ENCODE assay signal across 12 cellular contexts in genomic region chr7:43750016-43750887, GRCh38. TPM values are rescaled to one million over a fixed set of nuclear protein-coding genes. Genes with fewer than 3 reads are reported as not detected.
DNase-seq lines count a peak whose midpoint lies in the region; ATAC-seq, FAIRE-seq and TF ChIP-seq lines count a peak whose summit lies in the region.
"Had no signal": no experiment of that assay in that cellular context is flagged by ENCODE, and none has a peak within 500 bp of the region (broad histone marks: within the 10 kb centered on the region; RNA-seq: fewer than 3 reads in every experiment).

No MANE protein-coding gene starts in this region.

- H3K4me1 ChIP-seq in SK-N-SH (ENCODE audit: control insufficient read depth in 1 of 2, insufficient read depth in 2 of 2, low read depth in 1 of 2, low read length in 1 of 2) (peaks cover 0 to 3% of the 10 kb centered on the region in 2 experiments; a peak in 1 of 4 replicates), GM12878 (ENCODE audit: control insufficient read depth, insufficient read depth, low read length) (peaks cover 18% of the 10 kb centered on the region)
- H3K4me1 ChIP-seq in effector memory CD4-positive, alpha-beta T cell (ENCODE audit: control insufficient read depth, insufficient read depth, low read length, poor library complexity, severe bottlenecking): no peaks in the 10 kb centered on the region
- H3K4me1 ChIP-seq: tibial nerve had no signal

- no peak for TF ChIP-seq EP300 in SK-N-SH (IDR thresholded peaks at IDR 0.05; ENCODE audit: borderline replicate concordance in 1 of 2, low read depth in 1 of 2, low read length in 1 of 2)
- TF ChIP-seq EP300 in GM12878 (IDR thresholded peaks at IDR 0.05; ENCODE audit: borderline replicate concordance in 1 of 2, control insufficient read depth in 1 of 2, low read depth in 2 of 2, low read length in 2 of 2): no peak

- no peak for DNase-seq in SK-N-SH
- peak; percentile 51 for DNase-seq in MG63
- DNase-seq in GM12878 (ENCODE audit: low read depth, low spot score): no peak
- peak; percentile 44 for DNase-seq in skeletal muscle cell (ENCODE audit: low read depth)
- DNase-seq in activated naive CD4-positive, alpha-beta T cell treated with anti-CD3 and anti-CD28 coated beads, Interleukin-2, amount 10 ng/mL, durations not matched to agents 7 days and 5 days: no peak
- DNase-seq in globus pallidus (ENCODE audit: low spot score): no peak
- DNase-seq in effector memory CD4-positive, alpha-beta T cell: no peak
- DNase-seq: activated CD4-positive, alpha-beta T cell treated with anti-CD3 and anti-CD28 coated beads for 1 hour; naive thymus-derived CD8-positive, alpha-beta T cell had no signal

- no peak overlapping the region for H2AFZ ChIP-seq in SK-N-SH (ENCODE audit: low read depth)
- H2AFZ ChIP-seq in GM12878 (ENCODE audit: control insufficient read depth, low read depth, low read length): no peak overlapping the region; the same call in 1 of the 2 replicates

- peaks cover 33% of the 10 kb centered on the region for H3K27me3 Mint-ChIP-seq in activated naive CD4-positive, alpha-beta T cell treated with anti-CD3 and anti-CD28 coated beads, Interleukin-2, amount 10 ng/mL, durations not matched to agents 7 days and 5 days

- TF ChIP-seq RAD21 in SK-N-SH (IDR thresholded peaks at IDR 0.05; ENCODE audit: low read length) (no peak), GM12878 (IDR thresholded peaks at IDR 0.05; ENCODE audit: insufficient read depth, low read depth, low read length) (no peak)

- CTCF ChIA-PET in SK-N-SH (lab: Yijun Ruan, JAX) (interaction anchor here (0.6 to 1.4 kb wide), 3 partner anchors 11 to 168 kb away, joined by 3 to 4 read pairs (median 3); partner anchors contain the start of gene STK17A), GM12878 (lab: Yijun Ruan, JAX) (interaction anchor here (0.8 to 2.1 kb wide), 6 partner anchors 11 to 168 kb away, joined by 3 to 8 read pairs (median 4); partner anchors contain the start of gene STK17A)
- CTCF ChIA-PET in activated naive CD4-positive, alpha-beta T cell treated with anti-CD3 and anti-CD28 coated beads, Interleukin-2, amount 10 ng/mL, durations not matched to agents 7 days and 5 days (lab: Charles Lee): interaction anchor here (1.2 to 1.5 kb wide), 3 partner anchors 8 to 168 kb away, joined by 3 to 4 read pairs (median 3); partner anchors contain the start of genes BLVRA and STK17A

- H3K79me2 ChIP-seq in SK-N-SH (ENCODE audit: insufficient read depth) (no peaks in the 10 kb centered on the region), GM12878 (ENCODE audit: control insufficient read depth, insufficient read depth, low read length) (no peaks in the 10 kb centered on the region)

- H3K4me3 ChIP-seq in SK-N-SH (ENCODE audit: low read depth in 2 of 2, low read length in 1 of 2) (no peak overlapping the region), MG63 (no peak overlapping the region), GM12878 (no peak overlapping the region), skeletal muscle cell (ENCODE audit: low read depth, low read length) (no peak overlapping the region)
- no peak overlapping the region for H3K4me3 ChIP-seq in effector memory CD4-positive, alpha-beta T cell (ENCODE audit: insufficient read depth, low read depth, low read length, poor library complexity, severe bottlenecking)
- H3K4me3 ChIP-seq: tibial nerve had no signal

- H4K20me1 ChIP-seq in SK-N-SH (ENCODE audit: insufficient read depth) (no peaks in the 10 kb centered on the region), GM12878 (ENCODE audit: control insufficient read depth, insufficient read depth) (no peaks in the 10 kb centered on the region)

- ATAC-seq in SK-N-SH treated with all-trans-retinoic acid at 6 μM for 48 hours: peak; percentile 54; the same call in 2 of the 3 replicates
- ATAC-seq in GM12878: peak; percentile 47
- ATAC-seq: naive thymus-derived CD8-positive, alpha-beta T cell had no signal

- TF ChIP-seq POLR2A in GM12878 (IDR thresholded peaks at IDR 0.05; ENCODE audit: low read depth, low read length): no peak

- H3K9me3 Mint-ChIP-seq in activated naive CD4-positive, alpha-beta T cell treated with anti-CD3 and anti-CD28 coated beads, Interleukin-2, amount 10 ng/mL, durations not matched to agents 7 days and 5 days: no peaks in the 10 kb centered on the region
- H3K9me3 Mint-ChIP-seq: naive thymus-derived CD8-positive, alpha-beta T cell had no signal

- no TSS peak for BruUV-seq in GM12878 (replicated peaks; lab: Mats Ljungman, UMichigan)

- H3K27me3 ChIP-seq in SK-N-SH (ENCODE audit: insufficient read depth) (peaks cover 11% of the 10 kb centered on the region; the same call in 1 of the 2 replicates), MG63 (no peaks in the 10 kb centered on the region), GM12878 (replicated peaks in 1 of 2; ENCODE audit: control insufficient read depth in 2 of 2, insufficient read depth in 2 of 2, low read length in 1 of 2) (no peaks in the 10 kb centered on the region)
- H3K27me3 ChIP-seq in effector memory CD4-positive, alpha-beta T cell (replicated peaks; ENCODE audit: control insufficient read depth, insufficient read depth, low read length, poor library complexity, severe bottlenecking): no peaks in the 10 kb centered on the region
- H3K27me3 ChIP-seq: tibial nerve had no signal

- no peak overlapping the region for H3K27ac ChIP-seq in SK-N-SH (ENCODE audit: low read depth in 2 of 2, low read length in 1 of 2)
- peak overlapping the region; percentile 53; the same call in 1 of the 2 replicates for H3K27ac ChIP-seq in GM12878 (ENCODE audit: control insufficient read depth, insufficient read depth)
- H3K27ac ChIP-seq in effector memory CD4-positive, alpha-beta T cell (ENCODE audit: insufficient read depth, low read length, poor library complexity, severe bottlenecking): no peak overlapping the region
- H3K27ac ChIP-seq: tibial nerve had no signal

- no peaks in the 10 kb centered on the region for H3K9me2 ChIP-seq in SK-N-SH

- TF ChIP-seq CTCF in SK-N-SH (IDR thresholded peaks at IDR 0.05) (no peak), GM12878 (IDR thresholded peaks at IDR 0.05 in 2 of 3, conservative IDR thresholded peaks at IDR 0.05 in 1 of 3; ENCODE audit: control insufficient read depth in 2 of 3, extremely low read depth in 1 of 3, insufficient read depth in 1 of 3, low read depth in 3 of 3, low read length in 3 of 3) (no peak)

- POLR2A ChIA-PET in SK-N-SH (lab: Yijun Ruan, JAX): interaction anchor here (0.5 kb wide), 1 partner anchor 53 kb away, joined by 3 read pairs; no protein-coding TSS in a partner anchor
- POLR2A ChIA-PET in GM12878 (lab: Charles Lee): interaction anchor here (2.3 to 2.8 kb wide), 2 partner anchors 10 to 14 kb away, joined by 13 to 14 read pairs; partner anchors contain the start of gene BLVRA

- H3K4me3 Mint-ChIP-seq in activated naive CD4-positive, alpha-beta T cell treated with anti-CD3 and anti-CD28 coated beads, Interleukin-2, amount 10 ng/mL, durations not matched to agents 7 days and 5 days: no peak overlapping the region
- H3K4me3 Mint-ChIP-seq: naive thymus-derived CD8-positive, alpha-beta T cell had no signal

- H3K36me3 ChIP-seq in SK-N-SH (replicated peaks in 1 of 2; ENCODE audit: control insufficient read depth in 1 of 2, insufficient read depth in 2 of 2, low read length in 1 of 2): no peaks in the 10 kb centered on the region
- H3K36me3 ChIP-seq in MG63: no peaks in the 10 kb centered on the region
- H3K36me3 ChIP-seq in GM12878 (ENCODE audit: control insufficient read depth in 2 of 2, insufficient read depth in 2 of 2, low read length in 1 of 2): no peaks in the 10 kb centered on the region
- H3K36me3 ChIP-seq in effector memory CD4-positive, alpha-beta T cell (ENCODE audit: control insufficient read depth, insufficient read depth, low read length): no peaks in the 10 kb centered on the region
- H3K36me3 ChIP-seq: tibial nerve had no signal

- H3K4me2 ChIP-seq in SK-N-SH (no peak overlapping the region), GM12878 (ENCODE audit: control insufficient read depth, insufficient read depth) (peak overlapping the region; percentile 44; the same call in 1 of the 2 replicates)

- intact Hi-C loops in GM12878 (cut with micrococcal nuclease; ENCODE audit: unreplicated experiment): no loop called here

- H3K9me3 ChIP-seq in SK-N-SH: no peaks in the 10 kb centered on the region
- H3K9me3 ChIP-seq in MG63: no peaks in the 10 kb centered on the region
- peaks cover 4% of the 10 kb centered on the region; the same call in 2 of the 3 replicates for H3K9me3 ChIP-seq in GM12878 (replicated peaks; ENCODE audit: control insufficient read depth, insufficient read depth, low read length)
- no peaks in the 10 kb centered on the region for H3K9me3 ChIP-seq in effector memory CD4-positive, alpha-beta T cell (ENCODE audit: control insufficient read depth, low read length)
- H3K9me3 ChIP-seq: tibial nerve had no signal

- H3K9ac ChIP-seq in SK-N-SH (no peak overlapping the region), GM12878 (ENCODE audit: control insufficient read depth, insufficient read depth, low read length) (no peak overlapping the region)

- RAD21 ChIA-PET in GM12878 (lab: Charles Lee; ENCODE audit: unreplicated experiment): interaction anchor here (0.7 to 1.9 kb wide), 9 partner anchors 11 to 168 kb away, joined by 3 to 15 read pairs (median 4); partner anchors contain the start of gene STK17A

- no peak for FAIRE-seq in GM12878 (lab: Jason Lieb, UNC)

- no peak overlapping the region for H3K27ac Mint-ChIP-seq in activated naive CD4-positive, alpha-beta T cell treated with anti-CD3 and anti-CD28 coated beads, Interleukin-2, amount 10 ng/mL, durations not matched to agents 7 days and 5 days
- H3K27ac Mint-ChIP-seq: naive thymus-derived CD8-positive, alpha-beta T cell had no signal

- H3F3A ChIP-seq in SK-N-SH (replicated peaks; ENCODE audit: insufficient read depth): no peaks in the 10 kb centered on the region

- 69% methylated on average over 12 of the region's 14 CpGs for WGBS in SK-N-SH (ENCODE audit: low lambda C conversion rate)
- whole genome bisulfite sequencing in GM12878 (ENCODE audit: insufficient coverage, insufficient replicate concordance, low lambda C conversion rate, missing lambda C conversion rate): 88% methylated on average over 14 of the region's 14 CpGs

- H3K4me1 Mint-ChIP-seq in activated naive CD4-positive, alpha-beta T cell treated with anti-CD3 and anti-CD28 coated beads, Interleukin-2, amount 10 ng/mL, durations not matched to agents 7 days and 5 days: peaks cover 2% of the 10 kb centered on the region

- SMC1A ChIA-PET in GM12878 (lab: Charles Lee; ENCODE audit: uncharacterized antibody, unreplicated experiment): interaction anchor here (0.8 to 1.5 kb wide), 8 partner anchors 8 to 822 kb away, joined by 3 to 8 read pairs (median 3); partner anchors contain the start of gene COA1

- in situ Hi-C loops in GM12878 (cut with MboI): no loop called here

- no peaks in the 10 kb centered on the region for H3K36me3 Mint-ChIP-seq in activated naive CD4-positive, alpha-beta T cell treated with anti-CD3 and anti-CD28 coated beads, Interleukin-2, amount 10 ng/mL, durations not matched to agents 7 days and 5 days
- H3K36me3 Mint-ChIP-seq: activated naive CD4-positive, alpha-beta T cell treated with anti-CD3 and anti-CD28 coated beads, Interleukin-2, amount 50 U/mL, for 72 hours; naive thymus-derived CD8-positive, alpha-beta T cell had no signal

RNA-seq across cellular contexts. Expression of gene BLVRA, which starts 8.2 kb away (rescaled TPM):
- polyA plus RNA-seq in SK-N-SH (2012; rRNA removed) (111 and 123 TPM in 2 replicates), GM12878 (2011; rRNA removed) (118 and 120 TPM in 2 replicates), GM12878 (2014; fragmentation: Illumina TruSeq; extraction: Trizol) (87.1 and 92.1 TPM in 2 replicates), GM12878 (2014; fragmentation: Nextera tagmentation; extraction: Ambion mirVana) (100 to 1,000 TPM; 187 to 198 TPM), GM12878 (2014; rRNA removed) (81.2 and 91.4 TPM in 2 replicates), GM12878 (2016; fragmentation: Nextera tagmentation; extraction: Ambion mirVana) (100 to 1,000 TPM; 113 TPM)
- 139 and 156 TPM in 2 replicates for polyA plus RNA-seq in SK-N-SH (2012; cell fraction: cytosol; rRNA removed)
- polyA plus RNA-seq in SK-N-SH (2012; cell fraction: nucleus; rRNA removed): 51.7 and 55.2 TPM in 2 replicates
- total RNA-seq in MG63 (2014; rRNA removed; shearing (Covaris generic); ENCODE audit: low replicate concordance): 40.1 and 42.1 TPM in 2 replicates
- total RNA-seq in GM12878 (2013; cell fraction: nucleolus; rRNA removed): 15.2 and 15.9 TPM in 2 replicates
- total RNA-seq in GM12878 (2014; rRNA removed) (61.7 and 63.3 TPM in 2 replicates), GM12878 (2014; rRNA removed; fragmentation: Illumina TruSeq; extraction: Trizol) (66.5 and 67.9 TPM in 2 replicates), GM12878 (2021) (66.9 and 73.7 TPM in 2 replicates)
- 43.7 TPM for polyA plus RNA-seq in GM12878 (2011; ENCODE audit: low read depth)
- 96.3 and 97.6 TPM in 2 replicates for polyA plus RNA-seq in GM12878 (2011; cell fraction: cytosol; rRNA removed)
- polyA plus RNA-seq in GM12878 (2011; cell fraction: nucleus; rRNA removed): 50.2 and 66.6 TPM in 2 replicates
- 53.4 and 58.5 TPM in 2 replicates for polyA plus RNA-seq in GM12878 (2012)
- polyA minus RNA-seq in GM12878 (2011; rRNA and poly(A)+ RNA removed): 46.7 and 73.4 TPM in 2 replicates
- polyA minus RNA-seq in GM12878 (2011; cell fraction: cytosol; rRNA and poly(A)+ RNA removed): 17.5 and 29.0 TPM in 2 replicates
- polyA minus RNA-seq in GM12878 (2011; cell fraction: nucleus; rRNA and poly(A)+ RNA removed): 10.9 and 14.8 TPM in 2 replicates

RNA-seq across cellular contexts. Expression of gene COA1, which starts 20.9 kb away (rescaled TPM):
- 42.8 and 66.3 TPM in 2 replicates for polyA plus RNA-seq in SK-N-SH (2012; rRNA removed)
- polyA plus RNA-seq in SK-N-SH (2012; cell fraction: cytosol; rRNA removed): 56.6 and 60.1 TPM in 2 replicates
- polyA plus RNA-seq in SK-N-SH (2012; cell fraction: nucleus; rRNA removed): 90.7 and 145 TPM in 2 replicates
- total RNA-seq in MG63 (2014; rRNA removed; shearing (Covaris generic); ENCODE audit: low replicate concordance): 37.0 and 58.9 TPM in 2 replicates
- total RNA-seq in GM12878 (2013; cell fraction: nucleolus; rRNA removed): 530 and 536 TPM in 2 replicates
- 87.1 and 102 TPM in 2 replicates for total RNA-seq in GM12878 (2014; rRNA removed)
- total RNA-seq in GM12878 (2014; rRNA removed; fragmentation: Illumina TruSeq; extraction: Trizol): 97.3 and 103 TPM in 2 replicates
- total RNA-seq in GM12878 (2021): 83.1 and 84.9 TPM in 2 replicates
- 75.1 TPM for polyA plus RNA-seq in GM12878 (2011; ENCODE audit: low read depth)
- polyA plus RNA-seq in GM12878 (2011; rRNA removed): 109 and 117 TPM in 2 replicates
- polyA plus RNA-seq in GM12878 (2011; cell fraction: cytosol; rRNA removed): 98.4 and 113 TPM in 2 replicates
- polyA plus RNA-seq in GM12878 (2011; cell fraction: nucleus; rRNA removed): 98.0 and 106 TPM in 2 replicates
- 80.5 and 85.8 TPM in 2 replicates for polyA plus RNA-seq in GM12878 (2012)
- polyA plus RNA-seq in GM12878 (2014; fragmentation: Illumina TruSeq; extraction: Trizol): 122 and 171 TPM in 2 replicates
- 100 to 1,000 TPM; 218 to 258 TPM for polyA plus RNA-seq in GM12878 (2014; fragmentation: Nextera tagmentation; extraction: Ambion mirVana)
- polyA plus RNA-seq in GM12878 (2014; rRNA removed): 105 and 126 TPM in 2 replicates
- 100 to 1,000 TPM; 104 to 106 TPM for polyA plus RNA-seq in GM12878 (2016; fragmentation: Nextera tagmentation; extraction: Ambion mirVana)
- 141 and 202 TPM in 2 replicates for polyA minus RNA-seq in GM12878 (2011; rRNA and poly(A)+ RNA removed)
- polyA minus RNA-seq in GM12878 (2011; cell fraction: cytosol; rRNA and poly(A)+ RNA removed): 22.2 and 26.7 TPM in 2 replicates
- polyA minus RNA-seq in GM12878 (2011; cell fraction: nucleus; rRNA and poly(A)+ RNA removed): 105 and 157 TPM in 2 replicates

Comparison
In these comparisons a context has a peak if more than half of its experiments do, and no peak if none do; other contexts are left out.
1. DNase-seq: peak in MG63 (single experiment) and skeletal muscle cell (single experiment); none in SK-N-SH (single experiment), GM12878 (single experiment), activated naive CD4-positive, alpha-beta T cell treated with anti-CD3 and anti-CD28 coated beads, Interleukin-2, amount 10 ng/mL, durations not matched to agents 7 days and 5 days (single experiment), globus pallidus (single experiment) and effector memory CD4-positive, alpha-beta T cell (0 of 3).